In genomic region chr12:31321565-31322228, GRCh38 we compare ENCODE assay signal across 11 cellular contexts. TPM values are rescaled to one million over a fixed set of nuclear protein-coding genes. Genes with fewer than 3 reads are reported as not detected.
DNase-seq lines count a peak whose midpoint lies in the region; ATAC-seq and TF ChIP-seq lines count a peak whose summit lies in the region.
"Had no signal": no experiment of that assay in that cellular context is flagged by ENCODE, and none has a peak within 500 bp of the region (broad histone marks: within the 10 kb centered on the region; RNA-seq: fewer than 3 reads in every experiment).

No MANE protein-coding gene starts in this region.

- peak overlapping the region; percentile 65 for H3K4me3 Mint-ChIP-seq in activated T-cell treated with anti-CD3 and anti-CD28 coated beads, Interleukin-2, amount 50 U/mL, for 4 hours
- peak overlapping the region; percentile 99 for H3K4me3 Mint-ChIP-seq in endothelial cell (ENCODE audit: unreplicated experiment)

- no peak overlapping the region for H3K27ac ChIP-seq in SK-N-MC

- no peaks in the 10 kb centered on the region for H3K36me3 ChIP-seq in SK-N-MC (ENCODE audit: insufficient read depth, low read length)

- TF ChIP-seq CTCF in endothelial cell (IDR thresholded peaks at IDR 0.05; ENCODE audit: unreplicated experiment): no peak

- no peak for ATAC-seq in activated T-cell treated with anti-CD3 and anti-CD28 coated beads, Interleukin-2, amount 50 U/mL, for 4 hours
- ATAC-seq in HG02970 (IDR thresholded peaks at IDR 0.05; ENCODE audit: low FRiP score, unreplicated experiment): no peak

- no peaks in the 10 kb centered on the region for H3K9me3 ChIP-seq in SK-N-MC (ENCODE audit: low read depth, low read length)
- H3K9me3 ChIP-seq: SJSA1 had no signal

- no peaks in the 10 kb centered on the region for H3K27me3 Mint-ChIP-seq in activated T-cell treated with anti-CD3 and anti-CD28 coated beads, Interleukin-2, amount 50 U/mL, for 4 hours (ENCODE audit: low read depth)
- peaks cover 26% of the 10 kb centered on the region for H3K27me3 Mint-ChIP-seq in endothelial cell (ENCODE audit: unreplicated experiment)

- no peaks in the 10 kb centered on the region for H3K9me3 Mint-ChIP-seq in activated T-cell treated with anti-CD3 and anti-CD28 coated beads, Interleukin-2, amount 50 U/mL, for 4 hours
- no peaks in the 10 kb centered on the region for H3K9me3 Mint-ChIP-seq in endothelial cell (ENCODE audit: unreplicated experiment)

- peak overlapping the region; percentile 95 for H3K4me3 ChIP-seq in SK-N-MC
- H3K4me3 ChIP-seq: SJSA1 had no signal

- peaks cover 67% of the 10 kb centered on the region for H3K4me1 Mint-ChIP-seq in activated T-cell treated with anti-CD3 and anti-CD28 coated beads, Interleukin-2, amount 50 U/mL, for 4 hours (ENCODE audit: low read depth)
- H3K4me1 Mint-ChIP-seq in endothelial cell (ENCODE audit: unreplicated experiment): peaks cover 65% of the 10 kb centered on the region

- peak overlapping the region; percentile 1 for H3K9ac ChIP-seq in SK-N-MC (ENCODE audit: insufficient read length)

- DNase-seq in activated T-cell treated with anti-CD3 and anti-CD28 coated beads, Interleukin-2, amount 50 U/mL, for 4 hours: no peak
- DNase-seq in activated T-cell treated with anti-CD3 and anti-CD28 coated beads, Interleukin-2, amount 50 U/mL, for 48 hours: no peak
- DNase-seq in SK-N-MC (ENCODE audit: low read depth, low spot score) (no peak), endothelial cell (ENCODE audit: low spot score) (no peak), renal cortical epithelial cell (ENCODE audit: low read depth) (peak; percentile 56), GDM1 (lab: John Stamatoyannopoulos, UW) (no peak), NCI-H2029 treated with DMSO at 0.1 percent for 48 hours (lab: John Stamatoyannopoulos, UW) (no peak)
- DNase-seq: C1 segment of cervical spinal cord, NCI-H1092 had no signal

- H3K27ac Mint-ChIP-seq in endothelial cell (ENCODE audit: unreplicated experiment): peak overlapping the region; percentile 86

- peaks cover 5% of the 10 kb centered on the region for H3K36me3 Mint-ChIP-seq in activated T-cell treated with anti-CD3 and anti-CD28 coated beads, Interleukin-2, amount 50 U/mL, for 4 hours (ENCODE audit: insufficient read depth)
- peaks cover 14% of the 10 kb centered on the region for H3K36me3 Mint-ChIP-seq in endothelial cell (ENCODE audit: low read depth, unreplicated experiment)

RNA-seq across cellular contexts. Expression of gene SINHCAF, which starts 4.3 kb away (rescaled TPM):
- 100 to 1,000 TPM; 176 to 209 (median 196) TPM for total RNA-seq in activated T-cell treated with anti-CD3 and anti-CD28 coated beads, Interleukin-2, amount 50 U/mL, for 4 hours
- total RNA-seq in endothelial cell (ENCODE audit: unreplicated experiment): 205 TPM
- 257 and 413 TPM in 2 replicates for total RNA-seq in renal cortical epithelial cell
